1 cellular context compared by ENCODE assay signal in genomic region chr12:5985471-5985870, GRCh38.
TF ChIP-seq lines count a peak whose summit lies in the region.

No MANE protein-coding gene starts in this region.

TF ChIP-seq in H1, 55 proteins besides CTCF, POLR2A, EP300 and RAD21 (continued from another document):
- no peak for TF ChIP-seq ATF2 (IDR thresholded peaks at IDR 0.05; ENCODE audit: low read length)
